In genomic region chr12:26798669-26799068, GRCh38 we compare ENCODE assay signal across 14 cellular contexts. TPM values are rescaled to one million over a fixed set of nuclear protein-coding genes. Genes with fewer than 3 reads are reported as not detected.
A peak's percentile ranks its signal among the peaks of the same experiment; 100 is the strongest.
DNase-seq lines count a peak whose midpoint lies in the region; ATAC-seq and TF ChIP-seq lines count a peak whose summit lies in the region.
"Had no signal": no experiment of that assay in that cellular context is flagged by ENCODE, and none has a peak within 500 bp of the region (broad histone marks: within the 10 kb centered on the region; RNA-seq: fewer than 3 reads in every experiment).

No MANE protein-coding gene starts in this region.

- DNase-seq in DMS53 (lab: John Stamatoyannopoulos, UW): peak; percentile 37
- no peak for DNase-seq in DMS53 treated with DMSO at 0.1 percent for 48 hours (lab: John Stamatoyannopoulos, UW; ENCODE audit: unreplicated experiment)
- no peak for DNase-seq in SK-N-SH
- peak; percentile 41 for DNase-seq in fibroblast of peridontal ligament (ENCODE audit: extremely low read depth)
- peak; percentile 4 for DNase-seq in superior temporal gyrus (ENCODE audit: extremely low spot score)
- no peak for DNase-seq in SJCRH30
- no peak for DNase-seq in NCI-H526 treated with DMSO at 0.1 percent for 48 hours (lab: John Stamatoyannopoulos, UW)
- DNase-seq: KG1, NCI-H1092, NCI-H1436 treated with DMSO at 0.1 percent for 48 hours, NCI-H2029 treated with DMSO at 0.1 percent for 48 hours, NCI-H748 treated with DMSO at 0.1 percent for 48 hours had no signal

- TF ChIP-seq EP300 in SK-N-SH (IDR thresholded peaks at IDR 0.05; ENCODE audit: borderline replicate concordance in 1 of 2, low read depth in 1 of 2, low read length in 1 of 2): 0 out of 4 replicates have a peak, but pooled peaks of 1 of the 2 experiments have one; percentile 6

- CTCF ChIA-PET in SK-N-SH (lab: Yijun Ruan, JAX): no interaction called here

- H3K4me2 ChIP-seq in SK-N-SH: no peak overlapping the region

- H3K4me3 ChIP-seq in SK-N-SH (ENCODE audit: low read depth in 2 of 2, low read length in 1 of 2) (no peak overlapping the region), SJCRH30 (no peak overlapping the region)

- ATAC-seq in GM21526 (IDR thresholded peaks at IDR 0.05; ENCODE audit: low FRiP score, unreplicated experiment): no peak

- no peak overlapping the region for H2AFZ ChIP-seq in SK-N-SH (ENCODE audit: low read depth)

- H3K27me3 ChIP-seq in SK-N-SH (ENCODE audit: insufficient read depth): no peaks in the 10 kb centered on the region
- H3K27me3 ChIP-seq in SJCRH30: no peaks in the 10 kb centered on the region

- H3K9ac ChIP-seq in SK-N-SH: no peak overlapping the region

- no peaks in the 10 kb centered on the region for H3K9me3 ChIP-seq in SK-N-SH
- H3K9me3 ChIP-seq in SJCRH30 (replicated peaks): no peaks in the 10 kb centered on the region

- no peaks in the 10 kb centered on the region for H3K9me2 ChIP-seq in SK-N-SH

- TF ChIP-seq CTCF in SK-N-SH (IDR thresholded peaks at IDR 0.05): no peak

- POLR2A ChIA-PET in SK-N-SH (lab: Yijun Ruan, JAX): interaction anchor here (0.6 kb wide), 1 partner anchor 450 kb away, joined by 3 read pairs; no protein-coding TSS in a partner anchor

- peaks cover 3 to 6% of the 10 kb centered on the region in 2 experiments; a peak in 3 of 4 replicates for H3K4me1 ChIP-seq in SK-N-SH (ENCODE audit: control insufficient read depth in 1 of 2, insufficient read depth in 2 of 2, low read depth in 1 of 2, low read length in 1 of 2)
- H3K4me1 ChIP-seq in SJCRH30: peaks cover 14% of the 10 kb centered on the region

- no peaks in the 10 kb centered on the region for H4K20me1 ChIP-seq in SK-N-SH (ENCODE audit: insufficient read depth)

- no peaks in the 10 kb centered on the region for H3K36me3 ChIP-seq in SK-N-SH (replicated peaks in 1 of 2; ENCODE audit: control insufficient read depth in 1 of 2, insufficient read depth in 2 of 2, low read length in 1 of 2)
- H3K36me3 ChIP-seq in SJCRH30: no peaks in the 10 kb centered on the region

- H3K27ac ChIP-seq in SK-N-SH (ENCODE audit: low read depth in 2 of 2, low read length in 1 of 2): peak overlapping the region in 1 of 2 experiments; percentile 22; a peak in 2 of 4 replicates
- no peak overlapping the region for H3K27ac ChIP-seq in SJCRH30
- H3K27ac ChIP-seq: 22Rv1 had no signal

- TF ChIP-seq RAD21 in SK-N-SH (IDR thresholded peaks at IDR 0.05; ENCODE audit: low read length): no peak

- peaks cover 10% of the 10 kb centered on the region for H3F3A ChIP-seq in SK-N-SH (replicated peaks; ENCODE audit: insufficient read depth)

- H3K79me2 ChIP-seq in SK-N-SH (ENCODE audit: insufficient read depth): peaks cover 5% of the 10 kb centered on the region; the same call in 1 of the 2 replicates

TF ChIP-seq in SK-N-SH, 30 proteins besides CTCF, POLR2A, EP300 and RAD21:
- TF ChIP-seq JUND (IDR thresholded peaks at IDR 0.05) (no peak), ELF1 (IDR thresholded peaks at IDR 0.05) (no peak), YY1 (IDR thresholded peaks at IDR 0.05; ENCODE audit: low read depth) (no peak), IRF3 (IDR thresholded peaks at IDR 0.05; ENCODE audit: low read depth, low read length) (no peak), SMC3 (IDR thresholded peaks at IDR 0.05; ENCODE audit: low read depth, low read length) (no peak), FOXM1 (IDR thresholded peaks at IDR 0.05; ENCODE audit: low read depth) (no peak), PBX3 (IDR thresholded peaks at IDR 0.05) (peak; percentile 39; the same call in 1 of the 2 replicates), FOSL2 (IDR thresholded peaks at IDR 0.05; ENCODE audit: borderline replicate concordance, low read depth) (no peak), GABPA (IDR thresholded peaks at IDR 0.05; ENCODE audit: low read depth) (no peak), POLR2AphosphoS5 (IDR thresholded peaks at IDR 0.05; ENCODE audit: low read depth, low read length) (0 out of 2 replicates have a peak, but pooled peaks have one; percentile 35), REST (IDR thresholded peaks at IDR 0.05; ENCODE audit: low read depth, low read length) (no peak), TCF12 (IDR thresholded peaks at IDR 0.05) (peak; percentile 71), EZH2phosphoT487 (IDR thresholded peaks at IDR 0.05; ENCODE audit: borderline replicate concordance, low read depth) (no peak), TAF1 (IDR thresholded peaks at IDR 0.05; ENCODE audit: borderline replicate concordance, low read depth, low read length) (no peak), USF2 (IDR thresholded peaks at IDR 0.05; ENCODE audit: borderline replicate concordance, low read depth, low read length) (no peak), RXRA (IDR thresholded peaks at IDR 0.05; ENCODE audit: borderline replicate concordance, low read depth) (no peak)

RNA-seq across cellular contexts. Expression of gene ITPR2, which starts 34.3 kb away (rescaled TPM):
- 2.3 and 3.0 TPM in 2 replicates for polyA plus RNA-seq in SK-N-SH (2012; rRNA removed)
- 2.8 and 3.8 TPM in 2 replicates for polyA plus RNA-seq in SK-N-SH (2012; cell fraction: cytosol; rRNA removed)
- polyA plus RNA-seq in SK-N-SH (2012; cell fraction: nucleus; rRNA removed): 1.4 and 2.9 TPM in 2 replicates
- total RNA-seq in SJCRH30 (2014; rRNA removed; shearing (Covaris generic)): 7.8 and 8.7 TPM in 2 replicates

Comparison
In these comparisons a context has a peak if more than half of its experiments do, and no peak if none do; other contexts are left out.
1. DNase-seq: peak in DMS53 (single experiment), fibroblast of peridontal ligament (single experiment) and superior temporal gyrus (single experiment); none in DMS53 treated with DMSO at 0.1 percent for 48 hours (single experiment), SK-N-SH (single experiment), SJCRH30 (0 of 2) and NCI-H526 treated with DMSO at 0.1 percent for 48 hours (single experiment).